ENCODE assay signal across 33 cellular contexts in genomic region chr10:120838941-120839340, GRCh38.
"Had no signal": no experiment of that assay in that cellular context is flagged by ENCODE, and none has a peak within 500 bp of the region (broad histone marks: within the 10 kb centered on the region; RNA-seq: fewer than 3 reads in every experiment).

No MANE protein-coding gene starts in this region.

- H3K27me3 ChIP-seq: adrenal gland, body of pancreas had no signal

- H3K36me3 Mint-ChIP-seq: activated CD4-positive, alpha-beta memory T cell treated with anti-CD3 and anti-CD28 coated beads for 36 hours; activated CD8-positive, alpha-beta memory T cell treated with anti-CD3 and anti-CD28 coated beads, Interleukin-2, amount 10 ng/mL, durations not matched to agents 7 days and 5 days; activated naive CD4-positive, alpha-beta T cell treated with anti-CD3 and anti-CD28 coated beads, Interleukin-2, amount 50 U/mL, for 24 hours; activated naive CD8-positive, alpha-beta T cell treated with anti-CD3 and anti-CD28 coated beads for 36 hours had no signal

- H3K4me1 Mint-ChIP-seq: activated B cell treated with CpG ODN at 0.5 μM for 24 hours; activated CD4-positive, alpha-beta T cell treated with anti-CD3 and anti-CD28 coated beads, Interleukin-2, amount 10 ng/mL, durations not matched to agents 24 days and 14 days; activated naive CD4-positive, alpha-beta T cell treated with anti-CD3 and anti-CD28 coated beads, Interleukin-2, amount 50 U/mL, for 24 hours; T-helper 17 cell had no signal

- H3K27ac Mint-ChIP-seq: activated B cell treated with CpG ODN at 0.5 μM for 24 hours; activated CD4-positive, alpha-beta memory T cell treated with anti-CD3 and anti-CD28 coated beads for 36 hours; activated CD4-positive, alpha-beta T cell treated with anti-CD3 and anti-CD28 coated beads, Interleukin-2, amount 10 ng/mL, durations not matched to agents 24 days and 14 days; activated CD8-positive, alpha-beta memory T cell treated with anti-CD3 and anti-CD28 coated beads, Interleukin-2, amount 10 ng/mL, durations not matched to agents 7 days and 5 days; activated CD8-positive, alpha-beta T cell treated with anti-CD3 and anti-CD28 coated beads, Interleukin-2, amount 10 ng/mL, durations not matched to agents 7 days and 5 days; activated naive CD4-positive, alpha-beta T cell treated with anti-CD3 and anti-CD28 coated beads for 36 hours; activated naive CD4-positive, alpha-beta T cell treated with anti-CD3 and anti-CD28 coated beads, Interleukin-2, amount 50 U/mL, for 24 hours; activated naive CD8-positive, alpha-beta T cell treated with anti-CD3 and anti-CD28 coated beads for 36 hours; activated naive CD8-positive, alpha-beta T cell treated with anti-CD3 and anti-CD28 coated beads, Interleukin-2, amount 50 U/mL, for 24 hours; activated T-helper 1 cell treated with anti-CD3 and anti-CD28 coated beads, Interleukin-12 subunit alpha, Interleukin-12 subunit beta, Interleukin-2, Interleukin-4 antibody, amounts not matched to agents 30 ng/mL and 10 ng/mL and 1 ng/mL, durations not matched to agents 14 hours and 24 hours and 36 hours; activated T-helper 2 cell treated with anti-CD3 and anti-CD28 coated beads, Interferon-gamma antibody, Interleukin-2, Interleukin-4, amounts not matched to agents 10 μg/mL and 5 μg/mL and 100 μg/mL, durations not matched to agents 14 hours and 24 hours and 36 hours; effector memory CD8-positive, alpha-beta T cell; T-helper 17 cell; T-helper 2 cell treated with Interferon-gamma antibody and Interleukin-4, amounts not matched to agents 5 μg/mL and 100 μg/mL, for 36 hours had no signal

- H3K4me3 Mint-ChIP-seq: activated B cell treated with CpG ODN at 0.5 μM for 24 hours; activated CD4-positive, alpha-beta memory T cell treated with anti-CD3 and anti-CD28 coated beads for 36 hours; activated CD4-positive, alpha-beta T cell treated with anti-CD3 and anti-CD28 coated beads, Interleukin-2, amount 10 ng/mL, durations not matched to agents 24 days and 14 days; activated CD8-positive, alpha-beta memory T cell treated with anti-CD3 and anti-CD28 coated beads, Interleukin-2, amount 10 ng/mL, durations not matched to agents 7 days and 5 days; activated CD8-positive, alpha-beta T cell treated with anti-CD3 and anti-CD28 coated beads, Interleukin-2, amount 10 ng/mL, durations not matched to agents 7 days and 5 days; activated naive CD4-positive, alpha-beta T cell treated with anti-CD3 and anti-CD28 coated beads for 36 hours; activated naive CD4-positive, alpha-beta T cell treated with anti-CD3 and anti-CD28 coated beads, Interleukin-2, amount 50 U/mL, for 24 hours; activated naive CD8-positive, alpha-beta T cell treated with anti-CD3 and anti-CD28 coated beads for 36 hours; activated naive CD8-positive, alpha-beta T cell treated with anti-CD3 and anti-CD28 coated beads, Interleukin-2, amount 50 U/mL, for 24 hours; activated T-helper 1 cell treated with anti-CD3 and anti-CD28 coated beads, Interleukin-12 subunit alpha, Interleukin-12 subunit beta, Interleukin-2, Interleukin-4 antibody, amounts not matched to agents 30 ng/mL and 10 ng/mL and 1 ng/mL, durations not matched to agents 14 hours and 24 hours and 36 hours; effector memory CD8-positive, alpha-beta T cell; T-helper 17 cell; T-helper 2 cell treated with Interferon-gamma antibody and Interleukin-4, amounts not matched to agents 5 μg/mL and 100 μg/mL, for 36 hours had no signal

- H3K9me3 Mint-ChIP-seq: activated CD4-positive, alpha-beta memory T cell treated with anti-CD3 and anti-CD28 coated beads for 36 hours; activated CD4-positive, alpha-beta T cell treated with anti-CD3 and anti-CD28 coated beads, Interleukin-2, amount 10 ng/mL, durations not matched to agents 24 days and 14 days; activated naive CD4-positive, alpha-beta T cell treated with anti-CD3 and anti-CD28 coated beads for 36 hours; activated naive CD8-positive, alpha-beta T cell treated with anti-CD3 and anti-CD28 coated beads for 36 hours; activated naive CD8-positive, alpha-beta T cell treated with anti-CD3 and anti-CD28 coated beads, Interleukin-2, amount 50 U/mL, for 24 hours; activated T-helper 1 cell treated with anti-CD3 and anti-CD28 coated beads, Interleukin-12 subunit alpha, Interleukin-12 subunit beta, Interleukin-2, Interleukin-4 antibody, amounts not matched to agents 30 ng/mL and 10 ng/mL and 1 ng/mL, durations not matched to agents 14 hours and 24 hours and 36 hours; activated T-helper 2 cell treated with anti-CD3 and anti-CD28 coated beads, Interferon-gamma antibody, Interleukin-2, Interleukin-4, amounts not matched to agents 10 μg/mL and 5 μg/mL and 100 μg/mL, durations not matched to agents 14 hours and 24 hours and 36 hours; effector memory CD8-positive, alpha-beta T cell; T-helper 2 cell treated with Interferon-gamma antibody and Interleukin-4, amounts not matched to agents 5 μg/mL and 100 μg/mL, for 36 hours had no signal

- H3K27ac ChIP-seq: adrenal gland, body of pancreas, esophagus squamous epithelium, WERI-Rb-1 had no signal

- DNase-seq: activated B cell treated with CpG ODN at 0.5 μM for 24 hours; activated CD4-positive, alpha-beta memory T cell treated with anti-CD3 and anti-CD28 coated beads for 36 hours; activated CD4-positive, alpha-beta T cell treated with anti-CD3 and anti-CD28 coated beads, Interleukin-2, amount 10 ng/mL, durations not matched to agents 24 days and 14 days; activated CD8-positive, alpha-beta memory T cell treated with anti-CD3 and anti-CD28 coated beads, Interleukin-2, amount 10 ng/mL, durations not matched to agents 7 days and 5 days; activated CD8-positive, alpha-beta memory T cell treated with anti-CD3 and anti-CD28 coated beads, Interleukin-2, amount 50 U/mL, for 4 hours; activated CD8-positive, alpha-beta T cell treated with anti-CD3 and anti-CD28 coated beads, Interleukin-2, amount 10 ng/mL, durations not matched to agents 7 days and 5 days; activated effector memory CD4-positive, alpha-beta T cell treated with anti-CD3 and anti-CD28 coated beads, Interleukin-2, amount 50 U/mL, for 16 hours; activated naive CD4-positive, alpha-beta T cell treated with anti-CD3 and anti-CD28 coated beads for 36 hours; activated naive CD8-positive, alpha-beta T cell treated with anti-CD3 and anti-CD28 coated beads for 36 hours; activated naive CD8-positive, alpha-beta T cell treated with anti-CD3 and anti-CD28 coated beads, Interleukin-2, amount 50 U/mL, for 24 hours; activated T-cell treated with anti-CD3 and anti-CD28 coated beads, Interleukin-2, amount 50 U/mL, for 1 hour; activated T-cell treated with anti-CD3 and anti-CD28 coated beads, Interleukin-2, amount 50 U/mL, for 48 hours; adrenal gland; amygdala; aorta; body of pancreas; caudate nucleus; cortex of kidney; dermis blood vessel endothelial cell; effector CD4-positive, alpha-beta T cell; effector memory CD8-positive, alpha-beta T cell; erythroblast; esophagus squamous epithelium; head of caudate nucleus; T-helper 1 cell; T-helper 17 cell; T1000; WERI-Rb-1 had no signal

- ATAC-seq: activated CD4-positive, CD25-positive, alpha-beta regulatory T cell treated with anti-CD3 and anti-CD28 coated beads, Interleukin-2, amount 50 U/mL, for 24 hours; activated CD8-positive, alpha-beta memory T cell treated with anti-CD3 and anti-CD28 coated beads, Interleukin-2, amount 10 ng/mL, durations not matched to agents 7 days and 5 days; activated CD8-positive, alpha-beta T cell treated with anti-CD3 and anti-CD28 coated beads, Interleukin-2, amount 10 ng/mL, durations not matched to agents 7 days and 5 days; activated naive CD8-positive, alpha-beta T cell treated with anti-CD3 and anti-CD28 coated beads, Interleukin-2, amount 50 U/mL, for 24 hours; body of pancreas; effector memory CD8-positive, alpha-beta T cell; T-helper 17 cell had no signal

- H3K4me3 ChIP-seq: adrenal gland, body of pancreas, esophagus squamous epithelium had no signal

- H3K36me3 ChIP-seq: adrenal gland, esophagus squamous epithelium, WERI-Rb-1 had no signal

- H3K4me1 ChIP-seq: adrenal gland, body of pancreas, esophagus squamous epithelium had no signal

- H3K9me3 ChIP-seq: adrenal gland, body of pancreas, esophagus squamous epithelium had no signal

- H3K27me3 Mint-ChIP-seq: activated CD4-positive, alpha-beta memory T cell treated with anti-CD3 and anti-CD28 coated beads for 36 hours; activated CD8-positive, alpha-beta memory T cell treated with anti-CD3 and anti-CD28 coated beads, Interleukin-2, amount 10 ng/mL, durations not matched to agents 7 days and 5 days; activated naive CD4-positive, alpha-beta T cell treated with anti-CD3 and anti-CD28 coated beads, Interleukin-2, amount 50 U/mL, for 24 hours; activated naive CD8-positive, alpha-beta T cell treated with anti-CD3 and anti-CD28 coated beads for 36 hours had no signal
